Comparison of ENCODE assay signal across 10 cellular contexts in the genomic region with DNA sequence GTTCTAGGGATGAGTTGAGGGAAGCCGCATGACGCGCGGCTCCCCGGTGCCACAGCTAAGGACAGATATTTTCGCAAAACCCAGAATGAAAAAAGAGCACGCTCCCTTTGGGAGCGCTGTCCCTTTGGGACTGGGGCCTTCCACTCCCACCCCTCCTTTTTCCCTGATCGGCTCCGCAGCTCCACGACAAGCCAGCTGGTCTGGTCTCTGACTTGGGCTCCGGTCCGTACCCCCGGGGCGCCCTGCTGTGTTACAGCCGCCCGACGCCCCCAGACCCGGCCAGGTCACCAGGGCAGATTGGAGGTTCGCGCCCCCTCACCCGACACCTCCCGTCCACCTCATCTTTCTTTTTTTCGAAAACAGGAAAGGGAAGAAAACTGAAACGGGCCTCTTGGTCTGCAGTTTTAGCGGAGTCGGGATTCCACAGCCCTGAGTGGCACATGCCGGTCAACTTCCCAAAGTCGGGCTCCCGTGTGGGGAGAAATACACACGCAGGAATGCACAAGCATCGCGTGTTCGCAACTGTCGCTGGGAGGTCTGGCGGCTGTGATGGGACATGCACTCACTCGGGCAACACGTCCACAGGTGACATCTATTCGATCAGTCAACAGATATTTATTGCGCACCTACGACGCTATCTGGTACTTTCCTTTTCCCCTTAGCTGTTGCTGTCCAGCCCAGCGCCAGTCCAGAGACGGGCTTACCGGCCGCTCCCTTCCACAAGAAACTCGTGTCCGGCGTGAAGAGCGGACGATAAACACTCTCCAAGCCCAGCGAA. TPM values are rescaled to one million over a fixed set of nuclear protein-coding genes. Genes with fewer than 3 reads are reported as not detected.
A peak's percentile ranks its signal among the peaks of the same experiment; 100 is the strongest.
DNase-seq lines count a peak whose midpoint lies in the region; ATAC-seq and TF ChIP-seq lines count a peak whose summit lies in the region.
"Had no signal": no experiment of that assay in that cellular context is flagged by ENCODE, and none has a peak within 500 bp of the region (broad histone marks: within the 10 kb centered on the region; RNA-seq: fewer than 3 reads in every experiment).

No MANE protein-coding gene starts in this region.

- H3K4me1 Mint-ChIP-seq in T-helper 2 cell treated with Interferon-gamma antibody and Interleukin-4, amounts not matched to agents 5 μg/mL and 100 μg/mL, for 36 hours (ENCODE audit: low read depth): no peaks in the 10 kb centered on the region

- TF ChIP-seq EP300 in sigmoid colon (IDR thresholded peaks at IDR 0.05): no peak

- no peak for ATAC-seq in body of pancreas

- H3K36me3 Mint-ChIP-seq in T-helper 2 cell treated with Interferon-gamma antibody and Interleukin-4, amounts not matched to agents 5 μg/mL and 100 μg/mL, for 36 hours (ENCODE audit: low read depth): no peaks in the 10 kb centered on the region

- H3K9me3 Mint-ChIP-seq in T-helper 2 cell treated with Interferon-gamma antibody and Interleukin-4, amounts not matched to agents 5 μg/mL and 100 μg/mL, for 36 hours: no peaks in the 10 kb centered on the region

- H3K36me3 ChIP-seq in ES-I3 (ENCODE audit: insufficient read depth, low read length) (no peaks in the 10 kb centered on the region), body of pancreas (replicated peaks in 1 of 2; ENCODE audit: insufficient read depth in 1 of 2, low read depth in 2 of 2) (no peaks in the 10 kb centered on the region), iPS-20b (ENCODE audit: insufficient read depth, low read depth, low read length) (no peaks in the 10 kb centered on the region), sigmoid colon (no peaks in the 10 kb centered on the region)

- H3K27ac ChIP-seq in body of pancreas (peak overlapping the region; percentile 65 to 96 (median 76)), iPS-20b (ENCODE audit: low read length) (no peak overlapping the region), sigmoid colon (no peak overlapping the region)

- no peak overlapping the region for H3K27ac Mint-ChIP-seq in T-helper 2 cell treated with Interferon-gamma antibody and Interleukin-4, amounts not matched to agents 5 μg/mL and 100 μg/mL, for 36 hours

- H3K9ac ChIP-seq in ES-I3 (ENCODE audit: low read depth, low read length) (peak overlapping the region; percentile 56; the same call in 1 of the 2 replicates), iPS-20b (ENCODE audit: low read depth, low read length) (no peak overlapping the region)

- DNase-seq in body of pancreas (peak in 3 of 4 donors; percentile 23 to 35 (median 25)), sigmoid colon (no peak), T-helper 2 cell (no peak), 8988T (no peak), HuH-7.5 (ENCODE audit: low spot score) (no peak)
- no peak for DNase-seq in T-helper 2 cell treated with Interferon-gamma antibody and Interleukin-4, amounts not matched to agents 5 μg/mL and 100 μg/mL, for 36 hours (ENCODE audit: low spot score)
- DNase-seq: DMS79 treated with DMSO at 0.1 percent for 48 hours, NCI-H1092 treated with DMSO at 0.1 percent for 48 hours had no signal

- H3K27me3 Mint-ChIP-seq in T-helper 2 cell treated with Interferon-gamma antibody and Interleukin-4, amounts not matched to agents 5 μg/mL and 100 μg/mL, for 36 hours (ENCODE audit: low read depth): peaks cover 66% of the 10 kb centered on the region

- H3K4me3 Mint-ChIP-seq in T-helper 2 cell treated with Interferon-gamma antibody and Interleukin-4, amounts not matched to agents 5 μg/mL and 100 μg/mL, for 36 hours: no peak overlapping the region

- no peak for TF ChIP-seq CTCF in body of pancreas (IDR thresholded peaks at IDR 0.05)
- no peak for TF ChIP-seq CTCF in sigmoid colon (IDR thresholded peaks at IDR 0.05)

- peak in 2 of 3 donors; percentile 24 to 28 for TF ChIP-seq POLR2A in body of pancreas (IDR thresholded peaks at IDR 0.05)
- no peak for TF ChIP-seq POLR2A in sigmoid colon (IDR thresholded peaks at IDR 0.05)

- H3K4me3 ChIP-seq in body of pancreas: no peak overlapping the region
- peak overlapping the region; percentile 66 for H3K4me3 ChIP-seq in iPS-20b (ENCODE audit: low read length)
- peak overlapping the region in 3 of 4 donors; percentile 34 to 39 (median 35) for H3K4me3 ChIP-seq in sigmoid colon

- H3K4me1 ChIP-seq in ES-I3 (ENCODE audit: insufficient read depth, low read length) (peaks cover 10% of the 10 kb centered on the region), body of pancreas (peaks cover 11% of the 10 kb centered on the region), iPS-20b (ENCODE audit: insufficient read depth, low read length) (peaks cover 16% of the 10 kb centered on the region), sigmoid colon (peaks cover 0 to 49% (median 44%) of the 10 kb centered on the region in 4 donors)

- H3K27me3 ChIP-seq in body of pancreas (no peaks in the 10 kb centered on the region), iPS-20b (ENCODE audit: insufficient read depth, low read length) (peaks cover 84% of the 10 kb centered on the region), sigmoid colon (peaks cover 47 to 89% (median 58%) of the 10 kb centered on the region in 3 donors)

- intact Hi-C loops in body of pancreas (cut with DNase I) (loop anchor here (10.0 kb wide), 1 partner anchor 642 kb away; no protein-coding TSS in a partner anchor), sigmoid colon (cut with DNase I) (loop anchor here (5.0 to 10.0 kb wide), 3 partner anchors 145 to 1350 kb away; no protein-coding TSS in a partner anchor)

- 47 to 58% methylated on average over 50 to 52 of the region's 52 CpGs for WGBS in body of pancreas, 2 donors
- 9 to 45% methylated on average over 52 of the region's 52 CpGs for whole genome bisulfite sequencing in sigmoid colon, 2 donors

- no peaks in the 10 kb centered on the region for H3K9me3 ChIP-seq in ES-I3 (ENCODE audit: control insufficient read depth, insufficient read depth, low read length)
- H3K9me3 ChIP-seq in body of pancreas: no peaks in the 10 kb centered on the region
- H3K9me3 ChIP-seq in iPS-20b (ENCODE audit: insufficient read depth, low read depth, low read length): peaks cover 4% of the 10 kb centered on the region; the same call in 1 of the 2 replicates
- no peaks in the 10 kb centered on the region for H3K9me3 ChIP-seq in sigmoid colon

RNA-seq across cellular contexts. Expression of gene SOX9, which starts 3.9 kb away (rescaled TPM):
- total RNA-seq in body of pancreas (10 to 100 TPM; 35.8 to 47.5 TPM), sigmoid colon (1 to 10 TPM in 1 of 4 donors, under 1 TPM in 2, not detected in 1; 0.28 to 2.1 (median 0.49) TPM)
- 10 to 100 TPM in 2 of 3 donors, 1 to 10 TPM in 1; 7.8 to 22.7 (median 15.3) TPM for polyA plus RNA-seq in sigmoid colon

Comparison
In these comparisons a context has a peak if more than half of its experiments do, and no peak if none do; other contexts are left out.
1. DNase-seq: peak in body of pancreas (3 of 4); none in sigmoid colon (single experiment), T-helper 2 cell (0 of 5), 8988T (single experiment), T-helper 2 cell treated with Interferon-gamma antibody and Interleukin-4, amounts not matched to agents 5 μg/mL and 100 μg/mL, for 36 hours (single experiment) and HuH-7.5 (single experiment).
2. H3K27ac ChIP-seq: peak in body of pancreas (4 of 4); none in iPS-20b (single experiment) and sigmoid colon (0 of 4).
3. H3K4me3 ChIP-seq: peak in iPS-20b (single experiment) and sigmoid colon (3 of 4); none in body of pancreas (0 of 2).
4. POLR2A ChIP-seq: peak in body of pancreas (2 of 3); none in sigmoid colon (0 of 2).
5. RNA of gene SOX9, which starts 3.9 kb away (total RNA-seq): 35.8 to 47.5 TPM in body of pancreas; 0.28 to 2.1 TPM in sigmoid colon; every median in the first group is over 10 times any median in the second.